In genomic region chr5:74173260-74173659, GRCh38 we compare ENCODE assay signal across 34 cellular contexts.
DNase-seq lines count a peak whose midpoint lies in the region; ATAC-seq and TF ChIP-seq lines count a peak whose summit lies in the region.
"Had no signal": no experiment of that assay in that cellular context is flagged by ENCODE, and none has a peak within 500 bp of the region (broad histone marks: within the 10 kb centered on the region; RNA-seq: fewer than 3 reads in every experiment).

No MANE protein-coding gene starts in this region.

- H3K4me1 Mint-ChIP-seq in nephron progenitor cell, result peaks cover 12% of the 10 kb centered on the region
- H3K4me1 Mint-ChIP-seq: activated naive CD4-positive, alpha-beta T cell treated with anti-CD3 and anti-CD28 coated beads, Interleukin-2, amount 10 ng/mL, durations not matched to agents 7 days and 5 days; memory B cell; T-cell had no signal

- no peak overlapping the region for H3K27ac ChIP-seq in BLaER1
- no peak overlapping the region for H3K27ac ChIP-seq in left lung
- H3K27ac ChIP-seq: BLaER1 treated with 17β-estradiol and CSF1 and Interleukin-3, amounts not matched to agents 10 nM and 100 nM; cardiac muscle cell; coronary artery; GM23248; heart left ventricle; psoas muscle; SJSA1; thoracic aorta; vagina had no signal

- TF ChIP-seq CTCF in choroid plexus epithelial cell (conservative IDR thresholded peaks at IDR 0.05; ENCODE audit: low read depth, low read length) (no peak), nephron progenitor cell (IDR thresholded peaks at IDR 0.05) (no peak), left lung (IDR thresholded peaks at IDR 0.05) (no peak)

- H3K4me3 ChIP-seq in BLaER1 (no peak overlapping the region), MG63 (no peak overlapping the region), choroid plexus epithelial cell (ENCODE audit: low read depth, low read length) (no peak overlapping the region), left lung (no peak overlapping the region)
- H3K4me3 ChIP-seq: BLaER1 treated with 17β-estradiol and CSF1 and Interleukin-3, amounts not matched to agents 10 nM and 100 nM; cardiac muscle cell; coronary artery; GM23248; heart left ventricle; psoas muscle; SJSA1; thoracic aorta; vagina had no signal

- H3K27me3 Mint-ChIP-seq in nephron progenitor cell (ENCODE audit: low read depth, poor library complexity), result peaks cover 11% of the 10 kb centered on the region

- no peaks in the 10 kb centered on the region for H4K20me1 ChIP-seq in BLaER1
- H4K20me1 ChIP-seq: BLaER1 treated with 17β-estradiol and CSF1 and Interleukin-3, amounts not matched to agents 10 nM and 100 nM had no signal

- no peaks in the 10 kb centered on the region for H3K27me3 ChIP-seq in BLaER1
- H3K27me3 ChIP-seq in MG63, result no peaks in the 10 kb centered on the region
- H3K27me3 ChIP-seq in left lung, result no peaks in the 10 kb centered on the region
- H3K27me3 ChIP-seq: BLaER1 treated with 17β-estradiol and CSF1 and Interleukin-3, amounts not matched to agents 10 nM and 100 nM; cardiac muscle cell; heart left ventricle; SJSA1; vagina had no signal

- intact Hi-C loops in left lung (cut with DNase I), result no loop called here

- H3K9me3 ChIP-seq in BLaER1, result no peaks in the 10 kb centered on the region
- H3K9me3 ChIP-seq in MG63, result no peaks in the 10 kb centered on the region
- H3K9me3 ChIP-seq in left lung, result no peaks in the 10 kb centered on the region
- H3K9me3 ChIP-seq: BLaER1 treated with 17β-estradiol and CSF1 and Interleukin-3, amounts not matched to agents 10 nM and 100 nM; heart left ventricle; psoas muscle; SJSA1; thoracic aorta; vagina had no signal

- no peak overlapping the region for H3K9ac ChIP-seq in BLaER1
- H3K9ac ChIP-seq: BLaER1 treated with 17β-estradiol and CSF1 and Interleukin-3, amounts not matched to agents 10 nM and 100 nM; GM23248 had no signal

- peak overlapping the region; percentile 29; the same call in 1 of the 2 replicates for H3K4me2 ChIP-seq in BLaER1

- H3K36me3 ChIP-seq in BLaER1 (no peaks in the 10 kb centered on the region), MG63 (no peaks in the 10 kb centered on the region), left lung (no peaks in the 10 kb centered on the region)
- H3K36me3 ChIP-seq: BLaER1 treated with 17β-estradiol and CSF1 and Interleukin-3, amounts not matched to agents 10 nM and 100 nM; cardiac muscle cell; heart left ventricle; SJSA1; thoracic aorta; vagina had no signal

- H3K36me3 Mint-ChIP-seq in nephron progenitor cell (ENCODE audit: low read depth), result no peaks in the 10 kb centered on the region
- H3K36me3 Mint-ChIP-seq: activated naive CD4-positive, alpha-beta T cell treated with anti-CD3 and anti-CD28 coated beads, Interleukin-2, amount 10 ng/mL, durations not matched to agents 7 days and 5 days; memory B cell; T-cell had no signal

- no peaks in the 10 kb centered on the region for H3K9me3 Mint-ChIP-seq in nephron progenitor cell
- H3K9me3 Mint-ChIP-seq: activated naive CD4-positive, alpha-beta T cell treated with anti-CD3 and anti-CD28 coated beads, Interleukin-2, amount 10 ng/mL, durations not matched to agents 7 days and 5 days; activated T-helper 1 cell treated with anti-CD3 and anti-CD28 coated beads, Interleukin-12 subunit alpha, Interleukin-12 subunit beta, Interleukin-2, Interleukin-4 antibody, amounts not matched to agents 30 ng/mL and 10 ng/mL and 1 ng/mL, durations not matched to agents 14 hours and 24 hours and 36 hours; memory B cell; T-cell had no signal

- H3K27ac Mint-ChIP-seq in nephron progenitor cell, result peak overlapping the region; percentile 68
- H3K27ac Mint-ChIP-seq: activated naive CD4-positive, alpha-beta T cell treated with anti-CD3 and anti-CD28 coated beads, Interleukin-2, amount 10 ng/mL, durations not matched to agents 7 days and 5 days; activated T-helper 1 cell treated with anti-CD3 and anti-CD28 coated beads, Interleukin-12 subunit alpha, Interleukin-12 subunit beta, Interleukin-2, Interleukin-4 antibody, amounts not matched to agents 30 ng/mL and 10 ng/mL and 1 ng/mL, durations not matched to agents 14 hours and 24 hours and 36 hours; memory B cell had no signal

- H3K4me1 ChIP-seq in BLaER1 (0 out of 2 replicates have a peak, but pooled peaks cover 6% of the 10 kb centered on the region), left lung (no peaks in the 10 kb centered on the region)
- H3K4me1 ChIP-seq: BLaER1 treated with 17β-estradiol and CSF1 and Interleukin-3, amounts not matched to agents 10 nM and 100 nM; heart left ventricle; psoas muscle; vagina had no signal

- no peak overlapping the region for H3K4me3 Mint-ChIP-seq in nephron progenitor cell
- H3K4me3 Mint-ChIP-seq: activated naive CD4-positive, alpha-beta T cell treated with anti-CD3 and anti-CD28 coated beads, Interleukin-2, amount 10 ng/mL, durations not matched to agents 7 days and 5 days; activated T-helper 1 cell treated with anti-CD3 and anti-CD28 coated beads, Interleukin-12 subunit alpha, Interleukin-12 subunit beta, Interleukin-2, Interleukin-4 antibody, amounts not matched to agents 30 ng/mL and 10 ng/mL and 1 ng/mL, durations not matched to agents 14 hours and 24 hours and 36 hours; memory B cell; T-cell had no signal

- no peak for ATAC-seq in left lung
- ATAC-seq: heart left ventricle; psoas muscle; stimulated activated naive CD8-positive, alpha-beta T cell treated with anti-CD3 and anti-CD28 coated beads, Interleukin-15, Interleukin-2, amounts not matched to agents 100 U/mL and 50 U/mL, for 24 hours; T-cell had no signal

- peak; percentile 61 for DNase-seq in MG63
- DNase-seq in choroid plexus epithelial cell (ENCODE audit: low read depth), result peak; percentile 43
- DNase-seq in nephron progenitor cell, result no peak
- no peak for DNase-seq in activated CD4-positive, alpha-beta T cell treated with anti-CD3 and anti-CD28 coated beads for 48 hours
- no peak for DNase-seq in NCI-H345 (lab: John Stamatoyannopoulos, UW)
- DNase-seq in left lung, result no peak
- no peak for DNase-seq in GF-D8 (lab: John Stamatoyannopoulos, UW)
- DNase-seq: ACHN; activated CD4-positive, alpha-beta T cell treated with anti-CD3 and anti-CD28 coated beads, Interleukin-2, amount 50 U/mL, for 48 hours; activated CD8-positive, alpha-beta memory T cell treated with anti-CD3 and anti-CD28 coated beads, Interleukin-2, amount 50 U/mL, for 4 hours; activated naive CD4-positive, alpha-beta T cell treated with anti-CD3 and anti-CD28 coated beads, Interleukin-2, amount 10 ng/mL, durations not matched to agents 7 days and 5 days; amniotic stem cell; effector memory CD4-positive, alpha-beta T cell; foreskin fibroblast; GM23248; heart left ventricle; IMR-90; NCI-H1105 treated with DMSO at 0.1 percent for 48 hours; NCI-H2029; NCI-H82; occipital lobe; psoas muscle; RPMI8226; stimulated activated naive CD8-positive, alpha-beta T cell treated with anti-CD3 and anti-CD28 coated beads, Interleukin-15, Interleukin-2, amounts not matched to agents 100 U/mL and 50 U/mL, for 24 hours; T-cell had no signal

Comparison
In these comparisons a context has a peak if more than half of its experiments do, and no peak if none do; other contexts are left out.
1. DNase-seq: peak in MG63 (single experiment) and choroid plexus epithelial cell (single experiment); none in nephron progenitor cell (single experiment), activated CD4-positive, alpha-beta T cell treated with anti-CD3 and anti-CD28 coated beads for 48 hours (single experiment), NCI-H345 (single experiment), left lung (0 of 2) and GF-D8 (single experiment).